In genomic region chr6:111658445-111659154, GRCh38 we compare ENCODE assay signal across 18 cellular contexts. TPM values are rescaled to one million over a fixed set of nuclear protein-coding genes. Genes with fewer than 3 reads are reported as not detected.
DNase-seq lines count a peak whose midpoint lies in the region; ATAC-seq and TF ChIP-seq lines count a peak whose summit lies in the region.
"Had no signal": no experiment of that assay in that cellular context is flagged by ENCODE, and none has a peak within 500 bp of the region (broad histone marks: within the 10 kb centered on the region; RNA-seq: fewer than 3 reads in every experiment).

No MANE protein-coding gene starts in this region.

- in situ Hi-C loops in mammary epithelial cell (cut with MboI; ENCODE audit: low sequenced_read_pairs in 2 of 2) = no loop called here

- no TSS peak for BruUV-seq in mammary epithelial cell (replicated peaks; lab: Mats Ljungman, UMichigan)

- no peak for DNase-seq in activated T-cell treated with anti-CD3 and anti-CD28 coated beads, Interleukin-2, amount 50 U/mL, for 72 hours
- no peak for DNase-seq in activated T-cell treated with anti-CD3 and anti-CD28 coated beads, Interleukin-2, amount 50 U/mL, for 1 hour
- DNase-seq in mammary epithelial cell (peak; percentile 59), lower lobe of right lung (no peak), DMS53 (lab: John Stamatoyannopoulos, UW) (no peak), GM10248 (ENCODE audit: extremely low spot score) (no peak)
- DNase-seq in activated CD8-positive, alpha-beta T cell treated with anti-CD3 and anti-CD28 coated beads for 36 hours = no peak
- DNase-seq: 8988T; activated naive CD8-positive, alpha-beta T cell treated with anti-CD3 and anti-CD28 coated beads, Interleukin-2, amount 10 ng/mL, durations not matched to agents 7 days and 5 days; Calu3; left cardiac atrium; MM.1S; naive B cell; NCI-H2171 treated with DMSO at 0.1 percent for 48 hours; NK-92 treated with Interleukin-12 subunit alpha and Interleukin-12 subunit beta, amount 100 ng/mL, for 24 hours; right lobe of liver; stimulated activated naive CD8-positive, alpha-beta T cell treated with anti-CD3 and anti-CD28 coated beads, Interleukin-15, amount 100 ng/mL, for 72 hours had no signal

- no peak overlapping the region for H3K9ac ChIP-seq in mammary epithelial cell (ENCODE audit: insufficient read depth, low read length)

- intact Hi-C loops in mammary epithelial cell (cut with micrococcal nuclease) = loop anchor here (5.0 kb wide), 1 partner anchor 401 kb away; a partner anchor contains a TSS
- intact Hi-C loops in lower lobe of right lung (cut with DNase I) = no loop called here
- intact Hi-C loops in activated CD8-positive, alpha-beta T cell treated with anti-CD3 and anti-CD28 coated beads for 36 hours (cut with micrococcal nuclease) = no loop called here

- H3K27ac Mint-ChIP-seq in activated T-cell treated with anti-CD3 and anti-CD28 coated beads, Interleukin-2, amount 50 U/mL, for 72 hours = peak overlapping the region; percentile 24
- H3K27ac Mint-ChIP-seq in activated CD8-positive, alpha-beta T cell treated with anti-CD3 and anti-CD28 coated beads for 36 hours = no peak overlapping the region
- H3K27ac Mint-ChIP-seq: activated naive CD8-positive, alpha-beta T cell treated with anti-CD3 and anti-CD28 coated beads, Interleukin-2, amount 10 ng/mL, durations not matched to agents 7 days and 5 days had no signal

- no peaks in the 10 kb centered on the region for H3K36me3 ChIP-seq in mammary epithelial cell (ENCODE audit: insufficient read depth, low read length)
- peaks cover 10% of the 10 kb centered on the region for H3K36me3 ChIP-seq in lower lobe of right lung
- H3K36me3 ChIP-seq: right lobe of liver had no signal

- H4K20me1 ChIP-seq in mammary epithelial cell (ENCODE audit: insufficient read depth, low read length) = no peaks in the 10 kb centered on the region

- H3K4me1 Mint-ChIP-seq in activated T-cell treated with anti-CD3 and anti-CD28 coated beads, Interleukin-2, amount 50 U/mL, for 72 hours (ENCODE audit: low read depth) = no peaks in the 10 kb centered on the region
- no peaks in the 10 kb centered on the region for H3K4me1 Mint-ChIP-seq in activated CD8-positive, alpha-beta T cell treated with anti-CD3 and anti-CD28 coated beads for 36 hours (ENCODE audit: low read depth)
- H3K4me1 Mint-ChIP-seq: stimulated activated naive CD8-positive, alpha-beta T cell treated with anti-CD3 and anti-CD28 coated beads, Interleukin-15, amount 100 ng/mL, for 72 hours had no signal

- WGBS in mammary epithelial cell (ENCODE audit: low coverage, missing lambda C conversion rate) = 33% methylated on average over 4 of the region's 4 CpGs

- H3K4me3 ChIP-seq in mammary epithelial cell (replicated peaks in 1 of 3; ENCODE audit: insufficient read depth in 1 of 3, low read depth in 2 of 3, low read length in 3 of 3) (no peak overlapping the region), lower lobe of right lung (no peak overlapping the region)
- H3K4me3 ChIP-seq: right lobe of liver had no signal

- H3K27me3 Mint-ChIP-seq in activated T-cell treated with anti-CD3 and anti-CD28 coated beads, Interleukin-2, amount 50 U/mL, for 72 hours (ENCODE audit: low read depth) = no peaks in the 10 kb centered on the region
- no peaks in the 10 kb centered on the region for H3K27me3 Mint-ChIP-seq in activated CD8-positive, alpha-beta T cell treated with anti-CD3 and anti-CD28 coated beads for 36 hours
- H3K27me3 Mint-ChIP-seq: activated naive CD8-positive, alpha-beta T cell treated with anti-CD3 and anti-CD28 coated beads, Interleukin-2, amount 10 ng/mL, durations not matched to agents 7 days and 5 days; naive B cell; stimulated activated naive CD8-positive, alpha-beta T cell treated with anti-CD3 and anti-CD28 coated beads, Interleukin-15, amount 100 ng/mL, for 72 hours had no signal

- dilution Hi-C loops in mammary epithelial cell (cut with HindIII; ENCODE audit: low sequenced_read_pairs) = no loop called here

- peaks cover 10% of the 10 kb centered on the region for H3K4me1 ChIP-seq in mammary epithelial cell (ENCODE audit: insufficient read depth, low read length)
- peaks cover 29% of the 10 kb centered on the region for H3K4me1 ChIP-seq in lower lobe of right lung

- H2AFZ ChIP-seq in mammary epithelial cell (ENCODE audit: low read depth, low read length) = peak overlapping the region; percentile 49

- TF ChIP-seq CTCF in mammary epithelial cell (conservative IDR thresholded peaks at IDR 0.05 in 1 of 2, IDR thresholded peaks at IDR 0.05 in 1 of 2; ENCODE audit: extremely low read depth in 1 of 2, insufficient read depth in 1 of 2, low read depth in 1 of 2, low read length in 2 of 2) (no peak), lower lobe of right lung (IDR thresholded peaks at IDR 0.05) (no peak), GM10248 (IDR thresholded peaks at IDR 0.05; ENCODE audit: control extremely low read depth, extremely low read depth, low read depth, missing control alignments) (no peak)
- TF ChIP-seq CTCF in activated CD8-positive, alpha-beta T cell treated with anti-CD3 and anti-CD28 coated beads for 36 hours (IDR thresholded peaks at IDR 0.05) = no peak

- no peaks in the 10 kb centered on the region for H3K9me3 Mint-ChIP-seq in activated T-cell treated with anti-CD3 and anti-CD28 coated beads, Interleukin-2, amount 50 U/mL, for 72 hours
- H3K9me3 Mint-ChIP-seq in activated CD8-positive, alpha-beta T cell treated with anti-CD3 and anti-CD28 coated beads for 36 hours = no peaks in the 10 kb centered on the region
- H3K9me3 Mint-ChIP-seq: activated naive CD8-positive, alpha-beta T cell treated with anti-CD3 and anti-CD28 coated beads, Interleukin-2, amount 10 ng/mL, durations not matched to agents 7 days and 5 days; naive B cell; stimulated activated naive CD8-positive, alpha-beta T cell treated with anti-CD3 and anti-CD28 coated beads, Interleukin-15, amount 100 ng/mL, for 72 hours had no signal

- no peaks in the 10 kb centered on the region for H3K79me2 ChIP-seq in mammary epithelial cell (ENCODE audit: insufficient read depth, low read length)

- H3K27ac ChIP-seq in mammary epithelial cell (ENCODE audit: insufficient read depth, low read depth, low read length) (peak overlapping the region; percentile 25), lower lobe of right lung (peak overlapping the region; percentile 34)

- POLR2A ChIA-PET in GM10248 (lab: Yijun Ruan, JAX) = interaction anchor here (0.7 kb wide), 1 partner anchor 562 kb away, joined by 3 read pairs; no protein-coding TSS in a partner anchor
- POLR2A ChIA-PET in activated CD8-positive, alpha-beta T cell treated with anti-CD3 and anti-CD28 coated beads for 36 hours (lab: Charles Lee) = interaction anchor here (1.0 kb wide), 1 partner anchor 11 kb away, joined by 3 read pairs; no protein-coding TSS in a partner anchor

- H3K4me3 Mint-ChIP-seq in activated T-cell treated with anti-CD3 and anti-CD28 coated beads, Interleukin-2, amount 50 U/mL, for 72 hours = no peak overlapping the region
- H3K4me3 Mint-ChIP-seq in activated CD8-positive, alpha-beta T cell treated with anti-CD3 and anti-CD28 coated beads for 36 hours = no peak overlapping the region
- H3K4me3 Mint-ChIP-seq: activated naive CD8-positive, alpha-beta T cell treated with anti-CD3 and anti-CD28 coated beads, Interleukin-2, amount 10 ng/mL, durations not matched to agents 7 days and 5 days; naive B cell; stimulated activated naive CD8-positive, alpha-beta T cell treated with anti-CD3 and anti-CD28 coated beads, Interleukin-15, amount 100 ng/mL, for 72 hours had no signal

- H3K36me3 Mint-ChIP-seq in activated T-cell treated with anti-CD3 and anti-CD28 coated beads, Interleukin-2, amount 50 U/mL, for 72 hours (ENCODE audit: insufficient read depth in 2 of 2) = peaks cover 5 to 10% of the 10 kb centered on the region in 2 donors
- H3K36me3 Mint-ChIP-seq in activated CD8-positive, alpha-beta T cell treated with anti-CD3 and anti-CD28 coated beads for 36 hours (ENCODE audit: low read depth) = peaks cover 33% of the 10 kb centered on the region

- H3K27me3 ChIP-seq in mammary epithelial cell (ENCODE audit: insufficient read depth, low read length) (no peaks in the 10 kb centered on the region), lower lobe of right lung (ENCODE audit: low read depth) (no peaks in the 10 kb centered on the region)
- H3K27me3 ChIP-seq: right lobe of liver had no signal

- no peak for ATAC-seq in activated T-cell treated with anti-CD3 and anti-CD28 coated beads, Interleukin-2, amount 50 U/mL, for 72 hours (replicated peaks in 1 of 2)
- ATAC-seq in lower lobe of right lung = no peak
- no peak for ATAC-seq in GM18873 (IDR thresholded peaks at IDR 0.05; ENCODE audit: low FRiP score, unreplicated experiment)
- no peak for ATAC-seq in activated CD8-positive, alpha-beta T cell treated with anti-CD3 and anti-CD28 coated beads for 36 hours
- ATAC-seq: stimulated activated naive CD8-positive, alpha-beta T cell treated with anti-CD3 and anti-CD28 coated beads, Interleukin-15, amount 100 ng/mL, for 72 hours had no signal

- peak overlapping the region; percentile 67 for H3K4me2 ChIP-seq in mammary epithelial cell (ENCODE audit: insufficient read depth, low read depth, low read length)

- CTCF ChIA-PET in mammary epithelial cell (lab: Charles Lee; ENCODE audit: low non-redundant PET) (no interaction called here), GM10248 (lab: Yijun Ruan, JAX) (interaction anchor here (1.0 to 1.7 kb wide), 3 partner anchors 12 to 14 kb away, joined by 3 to 5 read pairs (median 5); no protein-coding TSS in a partner anchor)
- CTCF ChIA-PET in activated CD8-positive, alpha-beta T cell treated with anti-CD3 and anti-CD28 coated beads for 36 hours (lab: Charles Lee) = no interaction called here

- H3K9me3 ChIP-seq in mammary epithelial cell (replicated peaks; ENCODE audit: insufficient read depth, low read length) (no peaks in the 10 kb centered on the region), lower lobe of right lung (no peaks in the 10 kb centered on the region)
- H3K9me3 ChIP-seq: right lobe of liver had no signal

RNA-seq across cellular contexts. Expression of gene TRAF3IP2, which starts 52.9 kb away (rescaled TPM):
- 10 to 100 TPM; 29.3 to 45.5 TPM for total RNA-seq in activated T-cell treated with anti-CD3 and anti-CD28 coated beads, Interleukin-2, amount 50 U/mL, for 72 hours
- total RNA-seq in mammary epithelial cell = 10 to 100 TPM; 65.8 to 82.2 TPM
- 63.3 TPM for polyA plus RNA-seq in mammary epithelial cell
- 40.0 TPM for polyA minus RNA-seq in mammary epithelial cell
- 37.5 TPM for total RNA-seq in lower lobe of right lung
- 10 to 100 TPM; 23.2 to 26.3 TPM for total RNA-seq in activated CD8-positive, alpha-beta T cell treated with anti-CD3 and anti-CD28 coated beads for 36 hours
